17 cellular contexts compared by ENCODE assay signal in the genomic region with DNA sequence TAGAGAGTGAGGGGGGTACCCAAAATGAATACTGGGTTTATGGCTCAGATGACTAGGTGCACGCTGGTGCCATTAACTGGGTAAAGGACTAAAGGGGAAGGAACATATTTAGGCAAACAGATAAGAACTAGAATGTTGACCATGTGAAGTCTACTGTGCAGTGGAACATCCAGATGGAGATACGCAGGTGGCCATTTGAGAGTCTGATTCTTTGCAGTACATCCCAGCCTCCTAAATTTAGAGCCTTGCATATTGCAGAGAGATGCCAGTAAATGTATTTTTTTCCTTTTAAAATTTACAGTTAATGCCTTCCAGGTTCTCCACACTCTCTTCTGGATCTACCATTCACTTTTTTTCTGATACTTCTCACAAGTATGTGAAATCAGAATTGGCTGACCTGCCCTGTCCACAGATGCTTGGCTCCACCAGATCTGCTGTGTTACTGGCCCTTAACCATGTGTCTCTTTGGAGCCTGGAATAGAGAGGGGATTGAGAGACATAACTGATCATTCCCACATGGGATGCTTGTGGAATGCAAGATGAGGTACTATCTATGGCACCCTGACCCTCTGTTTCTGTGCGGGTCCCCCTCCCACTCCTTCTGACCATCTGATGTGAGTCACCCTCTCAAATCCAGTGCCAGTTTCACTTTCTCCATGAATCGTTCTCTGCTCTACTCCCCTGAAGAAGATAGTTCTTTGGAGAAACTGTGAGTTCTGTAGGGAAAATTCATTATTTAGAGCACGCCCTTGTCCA.
DNase-seq lines count a peak whose midpoint lies in the region; TF ChIP-seq lines count a peak whose summit lies in the region.
"Had no signal": no experiment of that assay in that cellular context is flagged by ENCODE, and none has a peak within 500 bp of the region (broad histone marks: within the 10 kb centered on the region; RNA-seq: fewer than 3 reads in every experiment).

No MANE protein-coding gene starts in this region.

- no peak overlapping the region for H3K27ac ChIP-seq in spleen
- H3K27ac ChIP-seq: SJSA1, thyroid gland had no signal

- intact Hi-C loops in spleen (cut with DNase I; ENCODE audit: low total_unique reads) = no loop called here

- TF ChIP-seq POLR2A in spleen (IDR thresholded peaks at IDR 0.05) = no peak

- no peak for TF ChIP-seq CTCF in spleen (IDR thresholded peaks at IDR 0.05 in 8 of 11, conservative IDR thresholded peaks at IDR 0.05 in 3 of 11)

- no peaks in the 10 kb centered on the region for H3K27me3 ChIP-seq in adipocyte (replicated peaks; ENCODE audit: control insufficient read depth, insufficient read depth, low read length)
- no peaks in the 10 kb centered on the region for H3K27me3 ChIP-seq in spleen (replicated peaks in 1 of 7)
- H3K27me3 ChIP-seq: SJSA1, thyroid gland had no signal

- H3K9ac ChIP-seq in adipocyte (ENCODE audit: low read length) = no peak overlapping the region

- WGBS in spleen, 5 donors = 69 to 83% (median 73%) methylated on average over 5 of the region's 5 CpGs

- H3K4me1 ChIP-seq in adipocyte (ENCODE audit: control insufficient read depth, insufficient read depth, low read length) (no peaks in the 10 kb centered on the region), spleen (peaks cover 0 to 26% (median 2%) of the 10 kb centered on the region in 6 donors)

- H3K36me3 ChIP-seq in adipocyte (ENCODE audit: control insufficient read depth, insufficient read depth, low read length, severe bottlenecking) (no peaks in the 10 kb centered on the region), spleen (no peaks in the 10 kb centered on the region)
- H3K36me3 ChIP-seq: SJSA1, thyroid gland had no signal

- H3K4me3 ChIP-seq in adipocyte (ENCODE audit: low read length) (peak overlapping the region; percentile 21), spleen (no peak overlapping the region)
- H3K4me3 ChIP-seq: SJSA1, thyroid gland had no signal

- peak; percentile 20 for DNase-seq in H4 (ENCODE audit: low spot score)
- no peak for DNase-seq in adipocyte (ENCODE audit: low read depth)
- peak; percentile 16 for DNase-seq in islet precursor cell
- peak; percentile 66 for DNase-seq in superior temporal gyrus (ENCODE audit: extremely low spot score)
- DNase-seq in spleen = no peak
- DNase-seq in COR-L47 (lab: John Stamatoyannopoulos, UW) = no peak
- DNase-seq in activated CD4-positive, alpha-beta T cell treated with anti-CD3 and anti-CD28 coated beads for 48 hours = no peak
- DNase-seq in effector CD8-positive, alpha-beta T cell (lab: John Stamatoyannopoulos, UW) = no peak
- DNase-seq: activated T-cell treated with anti-CD3 and anti-CD28 coated beads, Interleukin-2, amount 50 U/mL, for 48 hours; AML-193; MM.1S; NCI-H146; NCI-H748 treated with DMSO at 0.1 percent for 48 hours; PC-3; T-helper 9 cell; thyroid gland had no signal

- H3K9me3 ChIP-seq in adipocyte (ENCODE audit: control insufficient read depth, low read length) (no peaks in the 10 kb centered on the region), spleen (no peaks in the 10 kb centered on the region)
- H3K9me3 ChIP-seq: SJSA1, thyroid gland had no signal

Comparison
In these comparisons a context has a peak if more than half of its experiments do, and no peak if none do; other contexts are left out.
1. DNase-seq: peak in H4 (single experiment), islet precursor cell (single experiment) and superior temporal gyrus (single experiment); none in adipocyte (single experiment), spleen (single experiment), COR-L47 (single experiment), activated CD4-positive, alpha-beta T cell treated with anti-CD3 and anti-CD28 coated beads for 48 hours (single experiment) and effector CD8-positive, alpha-beta T cell (single experiment).